Comparison of ENCODE assay signal across 17 cellular contexts in the genomic region with DNA sequence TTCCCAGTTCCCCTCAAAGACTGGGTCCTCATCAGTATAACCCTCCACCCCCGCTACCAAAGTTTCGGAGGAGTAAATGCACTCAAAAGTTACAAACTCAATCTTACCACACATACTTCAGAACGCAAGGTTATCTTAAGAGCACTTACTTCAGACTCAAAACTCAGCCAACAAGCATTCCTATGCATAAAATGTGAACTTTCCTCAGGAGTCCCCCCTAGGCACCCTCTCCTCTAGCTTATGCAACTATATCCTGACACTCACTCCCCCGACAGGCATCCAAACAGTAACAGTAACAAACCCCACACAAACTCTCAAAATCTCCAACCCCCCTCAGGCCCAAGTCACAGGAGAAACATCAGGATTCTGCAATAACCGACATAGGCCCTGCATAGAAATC. TPM values are rescaled to one million over a fixed set of nuclear protein-coding genes. Genes with fewer than 3 reads are reported as not detected.
DNase-seq lines count a peak whose midpoint lies in the region; ATAC-seq and TF ChIP-seq lines count a peak whose summit lies in the region.
"Had no signal": no experiment of that assay in that cellular context is flagged by ENCODE, and none has a peak within 500 bp of the region (broad histone marks: within the 10 kb centered on the region; RNA-seq: fewer than 3 reads in every experiment).

No MANE protein-coding gene starts in this region.

- peak; percentile 62 for ATAC-seq in left lung
- ATAC-seq in omental fat pad (ENCODE audit: low FRiP score) = peak; percentile 61

- H3K27me3 ChIP-seq in BLaER1 (no peaks in the 10 kb centered on the region), left lung (no peaks in the 10 kb centered on the region)
- H3K27me3 ChIP-seq: BLaER1 treated with 17β-estradiol and CSF1 and Interleukin-3, amounts not matched to agents 10 nM and 100 nM had no signal

- peaks cover 92% of the 10 kb centered on the region for H3K4me1 ChIP-seq in BLaER1
- no peaks in the 10 kb centered on the region for H3K4me1 ChIP-seq in left lung
- H3K4me1 ChIP-seq: HAP-1 had no signal

- 0 out of 2 replicates have a peak overlapping the region, but pooled peaks have one; percentile 66 for H3K4me2 ChIP-seq in BLaER1
- H3K4me2 ChIP-seq: GM23338 had no signal

- H3K4me3 ChIP-seq in BLaER1 (no peak overlapping the region), choroid plexus epithelial cell (ENCODE audit: low read depth, low read length) (no peak overlapping the region), left lung (no peak overlapping the region)
- H3K4me3 ChIP-seq: GM23338, HAP-1 had no signal

- H3K27ac ChIP-seq in BLaER1 (no peak overlapping the region), left lung (peak overlapping the region in 1 of 2 donors; percentile 19)
- H3K27ac ChIP-seq: 22Rv1 had no signal

- intact Hi-C loops in left lung (cut with DNase I) = no loop called here

- H3K9me3 ChIP-seq in BLaER1 = peaks cover 49% of the 10 kb centered on the region
- no peaks in the 10 kb centered on the region for H3K9me3 ChIP-seq in left lung
- H3K9me3 ChIP-seq: HAP-1 had no signal

- in situ Hi-C loops in KBM-7 (cut with MboI; ENCODE audit: low pct_unique_long_range_greater_than_20kb, low sequenced_read_pairs) = no loop called here

- DNase-seq in choroid plexus epithelial cell (ENCODE audit: low read depth) (peak; percentile 55), left lung (no peak), omental fat pad (ENCODE audit: low spot score) (no peak), KBM-7 (no peak), GM19238 (ENCODE audit: insufficient read length, low spot score) (no peak), CD1c-positive myeloid dendritic cell (ENCODE audit: extremely low spot score) (no peak)
- no peak for DNase-seq in activated CD8-positive, alpha-beta memory T cell treated with anti-CD3 and anti-CD28 coated beads for 24 hours
- DNase-seq: Caco-2; CD4-positive, alpha-beta memory T cell; DMS153; DND-41; HFFc6 had no signal

- H3K9ac ChIP-seq in BLaER1 = no peak overlapping the region
- H3K9ac ChIP-seq: BLaER1 treated with 17β-estradiol and CSF1 and Interleukin-3, amounts not matched to agents 10 nM and 100 nM had no signal

- TF ChIP-seq CTCF in choroid plexus epithelial cell (conservative IDR thresholded peaks at IDR 0.05; ENCODE audit: low read depth, low read length) (no peak), left lung (IDR thresholded peaks at IDR 0.05) (no peak), omental fat pad (IDR thresholded peaks at IDR 0.05) (no peak)

- H3K36me3 ChIP-seq in BLaER1 (no peaks in the 10 kb centered on the region), left lung (no peaks in the 10 kb centered on the region)
- H3K36me3 ChIP-seq: HAP-1 had no signal

- H4K20me1 ChIP-seq in BLaER1 = no peaks in the 10 kb centered on the region
- H4K20me1 ChIP-seq: BLaER1 treated with 17β-estradiol and CSF1 and Interleukin-3, amounts not matched to agents 10 nM and 100 nM had no signal

RNA-seq across cellular contexts. Expression of a gene that starts 11.2 kb away (rescaled TPM):
- total RNA-seq in left lung = 10 to 100 TPM in 1 of 2 donors, 1 to 10 TPM in 1; 7.1 to 11.4 TPM
- total RNA-seq in omental fat pad = 1 to 10 TPM in 1 of 4 donors, under 1 TPM in 2, not detected in 1; 0.31 to 2.4 (median 0.37) TPM
- total RNA-seq: GM23338 had no signal
